15 cellular contexts compared by ENCODE assay signal in the genomic region with DNA sequence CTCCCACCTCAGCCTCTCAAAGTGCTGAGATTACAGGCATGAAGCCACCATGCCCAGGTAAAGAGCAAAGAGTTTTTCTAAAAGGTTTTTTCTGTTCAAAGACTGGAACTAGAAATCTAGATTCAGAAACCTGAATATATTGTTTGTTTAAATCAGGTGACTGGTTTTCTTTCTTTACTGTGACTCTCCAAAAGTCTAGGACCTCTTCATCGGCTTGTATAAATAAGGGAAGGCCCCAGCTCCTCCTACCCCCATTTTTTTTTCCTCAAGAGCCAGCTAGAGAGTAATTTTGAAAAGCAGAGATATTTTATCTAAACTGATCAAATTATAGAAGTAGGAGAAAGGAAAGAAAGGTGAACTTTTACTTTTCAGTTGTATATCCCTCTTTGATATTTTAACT. TPM values are rescaled to one million over a fixed set of nuclear protein-coding genes. Genes with fewer than 3 reads are reported as not detected.
DNase-seq lines count a peak whose midpoint lies in the region; ATAC-seq and TF ChIP-seq lines count a peak whose summit lies in the region.
"Had no signal": no experiment of that assay in that cellular context is flagged by ENCODE, and none has a peak within 500 bp of the region (broad histone marks: within the 10 kb centered on the region; RNA-seq: fewer than 3 reads in every experiment).

No MANE protein-coding gene starts in this region.

- intact Hi-C loops in lower lobe of right lung (cut with DNase I) (no loop called here), dorsolateral prefrontal cortex (cut with DNase I) (no loop called here)

- H3K4me3 Mint-ChIP-seq in GM23338 = no peak overlapping the region
- H3K4me3 Mint-ChIP-seq: T-cell had no signal

- H3K9me3 ChIP-seq in lower lobe of right lung = peaks cover 4% of the 10 kb centered on the region
- H3K9me3 ChIP-seq: BE2C, HAP-1 had no signal

- H3K27ac ChIP-seq in GM23338 (ENCODE audit: low read depth) (peak overlapping the region; percentile 52; the same call in 1 of the 2 replicates), lower lobe of right lung (peak overlapping the region; percentile 65), dorsolateral prefrontal cortex (no peak overlapping the region)
- H3K27ac ChIP-seq: Peyer's patch had no signal

- H3K27me3 ChIP-seq in GM23338 (ENCODE audit: insufficient read depth) = no peaks in the 10 kb centered on the region
- no peaks in the 10 kb centered on the region for H3K27me3 ChIP-seq in lower lobe of right lung (ENCODE audit: low read depth)
- no peaks in the 10 kb centered on the region for H3K27me3 ChIP-seq in dorsolateral prefrontal cortex
- H3K27me3 ChIP-seq: BE2C, Peyer's patch had no signal

- no peak overlapping the region for H2AFZ ChIP-seq in GM23338

- H3K27ac Mint-ChIP-seq in GM23338 = no peak overlapping the region

- H3K4me1 ChIP-seq in GM23338 (ENCODE audit: insufficient read depth) = peaks cover 8% of the 10 kb centered on the region; the same call in 1 of the 2 replicates
- peaks cover 9% of the 10 kb centered on the region for H3K4me1 ChIP-seq in lower lobe of right lung
- H3K4me1 ChIP-seq: BE2C, Peyer's patch had no signal

- peaks cover 4% of the 10 kb centered on the region; the same call in 2 of the 3 replicates for H3K4me1 Mint-ChIP-seq in GM23338

- H3K9me2 ChIP-seq in GM23338 (ENCODE audit: insufficient read depth) = no peaks in the 10 kb centered on the region

- peaks cover 16% of the 10 kb centered on the region for H3K36me3 Mint-ChIP-seq in GM23338 (ENCODE audit: low read depth)

- H3K4me2 ChIP-seq in GM23338 = peak overlapping the region; percentile 39; the same call in 1 of the 2 replicates

- no peaks in the 10 kb centered on the region for H4K20me1 ChIP-seq in GM23338 (replicated peaks; ENCODE audit: insufficient read depth)

- no peak overlapping the region for H3K4me3 ChIP-seq in GM23338
- no peak overlapping the region for H3K4me3 ChIP-seq in lower lobe of right lung
- H3K4me3 ChIP-seq in dorsolateral prefrontal cortex = no peak overlapping the region
- H3K4me3 ChIP-seq: HAP-1, Peyer's patch had no signal

- no peaks in the 10 kb centered on the region for H3F3A ChIP-seq in GM23338 (replicated peaks; ENCODE audit: low read depth)

- ATAC-seq in GM23338 = no peak
- ATAC-seq in lower lobe of right lung = peak; percentile 78 to 95
- no peak for ATAC-seq in GM19467 (IDR thresholded peaks at IDR 0.05; ENCODE audit: unreplicated experiment)
- ATAC-seq: T-cell had no signal

- TF ChIP-seq CTCF in GM23338 (conservative IDR thresholded peaks at IDR 0.05; ENCODE audit: low read depth in 2 of 2) (no peak), lower lobe of right lung (IDR thresholded peaks at IDR 0.05) (no peak), dorsolateral prefrontal cortex (IDR thresholded peaks at IDR 0.05 in 54 of 56, conservative IDR thresholded peaks at IDR 0.05 in 2 of 56; ENCODE audit: low read depth in 1 of 56, partially characterized antibody in 56 of 56) (no peak)

- peak; percentile 91 for DNase-seq in DMS53 (lab: John Stamatoyannopoulos, UW)
- no peak for DNase-seq in GM23338 (ENCODE audit: low spot score)
- peak; percentile 48 for DNase-seq in NCI-H774 (lab: John Stamatoyannopoulos, UW)
- DNase-seq in lower lobe of right lung = no peak
- DNase-seq in LoVo (ENCODE audit: low spot score) = no peak
- no peak for DNase-seq in dorsolateral prefrontal cortex
- DNase-seq: BE2C, KG1, NCI-H1694, NCI-H2171, NCI-H748 treated with DMSO at 0.1 percent for 48 hours, Peyer's patch, T-cell had no signal

- H3K36me3 ChIP-seq in GM23338 (ENCODE audit: insufficient read depth) (no peaks in the 10 kb centered on the region), lower lobe of right lung (no peaks in the 10 kb centered on the region)
- H3K36me3 ChIP-seq: BE2C, HAP-1 had no signal

- H3K27me3 Mint-ChIP-seq in GM23338 (ENCODE audit: insufficient read depth, low read depth, poor library complexity) = peaks cover 2% of the 10 kb centered on the region
- H3K27me3 Mint-ChIP-seq: T-cell had no signal

- H3K79me2 ChIP-seq in GM23338 (replicated peaks; ENCODE audit: insufficient read depth) = no peaks in the 10 kb centered on the region

- H3K9me3 Mint-ChIP-seq in GM23338 = peaks cover 22% of the 10 kb centered on the region; the same call in 2 of the 3 replicates

TF ChIP-seq in GM23338, 12 proteins besides CTCF, POLR2A, EP300 and RAD21:
- TF ChIP-seq STAT1 (IDR thresholded peaks at IDR 0.05; ENCODE audit: unreplicated experiment) = no peak

RNA-seq across cellular contexts. Expression of a gene that starts 48.0 kb away (rescaled TPM):
- 8.0 and 12.0 TPM in 2 replicates for total RNA-seq in GM23338 (2014; rRNA removed; shearing (Covaris generic))
- 6.6 and 10.4 TPM in 2 replicates for polyA plus RNA-seq in GM23338 (2016; fragmentation: Nextera tagmentation; extraction: Ambion mirVana)
- 21.1 TPM for total RNA-seq in lower lobe of right lung
- 10 to 100 TPM; 13.7 to 34.8 (median 21.9) TPM for total RNA-seq in dorsolateral prefrontal cortex

RNA-seq across cellular contexts. Expression of a gene that starts 48.3 kb away (rescaled TPM):
- 90.7 and 91.1 TPM in 2 replicates for total RNA-seq in GM23338 (2014; rRNA removed; shearing (Covaris generic))
- polyA plus RNA-seq in GM23338 (2016; fragmentation: Nextera tagmentation; extraction: Ambion mirVana) = 166 and 173 TPM in 2 replicates
- 152 TPM for total RNA-seq in lower lobe of right lung
- 10 to 100 TPM; 31.1 to 63.4 (median 46.7) TPM for total RNA-seq in dorsolateral prefrontal cortex

Comparison
In these comparisons a context has a peak if more than half of its experiments do, and no peak if none do; other contexts are left out.
1. DNase-seq: peak in DMS53 (single experiment) and NCI-H774 (single experiment); none in GM23338 (single experiment), lower lobe of right lung (single experiment), LoVo (single experiment) and dorsolateral prefrontal cortex (0 of 10).
2. ATAC-seq: peak in lower lobe of right lung (2 of 2); none in GM23338 (single experiment) and GM19467 (single experiment).
3. H3K27ac ChIP-seq: peak in GM23338 (single experiment) and lower lobe of right lung (single experiment); none in dorsolateral prefrontal cortex (0 of 59).